1 cellular context compared by ENCODE assay signal in the genomic region with DNA sequence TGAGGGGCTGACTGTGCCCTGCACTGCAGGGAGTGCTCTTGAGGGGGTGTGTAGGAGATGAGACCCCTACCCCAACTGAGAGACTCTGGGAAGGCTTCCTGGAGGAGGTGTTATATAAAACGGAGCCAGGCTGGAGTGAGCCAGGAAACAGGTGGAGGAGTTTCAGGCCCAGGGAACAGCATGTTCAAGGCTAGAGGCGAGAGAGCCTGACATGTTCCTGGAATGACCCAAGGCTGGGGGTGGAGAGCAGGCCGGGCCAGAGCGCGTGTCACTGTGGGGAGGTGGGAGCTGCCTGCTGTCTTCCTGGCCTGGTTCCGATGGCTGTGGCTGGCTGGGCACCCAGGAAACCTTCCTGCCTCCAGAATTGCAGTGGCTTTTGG.
TF ChIP-seq lines count a peak whose summit lies in the region.

No MANE protein-coding gene starts in this region.

TF ChIP-seq in WTC11, 78 proteins besides CTCF, POLR2A, EP300 and RAD21 (continued from another document):
- TF ChIP-seq AFF4 (CRISPR knock-in tag; IDR thresholded peaks at IDR 0.05; ENCODE audit: borderline replicate concordance): no peak
- no peak for TF ChIP-seq NR2C2 (CRISPR knock-in tag; IDR thresholded peaks at IDR 0.05)
- TF ChIP-seq, protein P1, sequence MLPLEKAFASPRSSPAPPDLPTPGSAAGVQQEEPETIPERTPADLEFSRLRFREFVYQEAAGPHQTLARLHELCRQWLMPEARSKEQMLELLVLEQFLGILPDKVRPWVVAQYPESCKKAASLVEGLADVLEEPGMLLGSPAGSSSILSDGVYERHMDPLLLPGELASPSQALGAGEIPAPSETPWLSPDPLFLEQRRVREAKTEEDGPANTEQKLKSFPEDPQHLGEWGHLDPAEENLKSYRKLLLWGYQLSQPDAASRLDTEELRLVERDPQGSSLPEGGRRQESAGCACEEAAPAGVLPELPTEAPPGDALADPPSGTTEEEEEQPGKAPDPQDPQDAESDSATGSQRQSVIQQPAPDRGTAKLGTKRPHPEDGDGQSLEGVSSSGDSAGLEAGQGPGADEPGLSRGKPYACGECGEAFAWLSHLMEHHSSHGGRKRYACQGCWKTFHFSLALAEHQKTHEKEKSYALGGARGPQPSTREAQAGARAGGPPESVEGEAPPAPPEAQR (CRISPR knock-in tag; IDR thresholded peaks at IDR 0.05): no peak
- TF ChIP-seq ZNF219 (CRISPR knock-in tag; IDR thresholded peaks at IDR 0.05; ENCODE audit: borderline replicate concordance): no peak
- no peak for TF ChIP-seq CREM (CRISPR knock-in tag; IDR thresholded peaks at IDR 0.05)
- TF ChIP-seq HMGA2 (CRISPR knock-in tag; IDR thresholded peaks at IDR 0.05): no peak
- no peak for TF ChIP-seq OVOL2 (CRISPR knock-in tag; IDR thresholded peaks at IDR 0.05; ENCODE audit: borderline replicate concordance)
- TF ChIP-seq GRHL2 (CRISPR knock-in tag; IDR thresholded peaks at IDR 0.05; ENCODE audit: insufficient replicate concordance, severe bottlenecking): no peak
- no peak for TF ChIP-seq ERG (CRISPR knock-in tag; IDR thresholded peaks at IDR 0.05)
- no peak for TF ChIP-seq SMAD3 (CRISPR knock-in tag; IDR thresholded peaks at IDR 0.05; ENCODE audit: borderline replicate concordance)
- no peak for TF ChIP-seq ESRRA (CRISPR knock-in tag; IDR thresholded peaks at IDR 0.05; ENCODE audit: borderline replicate concordance)
- no peak for TF ChIP-seq EMX1 (CRISPR knock-in tag; IDR thresholded peaks at IDR 0.05)
- no peak for TF ChIP-seq MXD4 (CRISPR knock-in tag; IDR thresholded peaks at IDR 0.05; ENCODE audit: borderline replicate concordance)
